Comparison of ENCODE assay signal across 8 cellular contexts in the genomic region with DNA sequence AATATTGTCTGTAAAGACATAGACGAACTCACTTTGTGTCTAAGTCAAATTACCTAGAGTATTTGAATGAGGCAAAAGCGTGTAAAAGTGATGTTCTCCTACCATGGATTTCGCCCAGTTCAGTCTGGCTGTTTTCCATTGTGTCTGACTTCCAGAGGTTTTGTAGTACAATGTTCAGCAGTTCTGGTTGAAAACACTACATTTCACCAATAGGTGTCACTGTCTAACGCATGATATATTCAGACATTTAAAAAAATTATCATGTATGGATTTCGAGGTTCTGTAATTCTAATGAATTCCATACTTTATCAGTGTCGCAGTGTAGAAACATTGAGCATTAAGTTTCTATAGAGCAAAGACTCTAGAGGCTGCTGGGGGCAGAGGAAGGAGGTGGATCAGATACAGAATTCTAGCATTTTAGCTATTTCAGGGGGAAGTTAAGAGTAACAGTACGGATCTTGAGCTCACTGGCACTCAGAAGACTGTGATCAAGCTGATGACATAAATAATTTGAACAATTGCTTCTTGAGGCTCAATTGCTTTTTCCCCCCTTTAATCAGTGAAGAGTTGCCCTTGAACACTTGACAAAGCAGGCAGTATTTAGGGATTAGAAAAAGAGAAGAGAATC.
DNase-seq lines count a peak whose midpoint lies in the region; ATAC-seq and TF ChIP-seq lines count a peak whose summit lies in the region.

No MANE protein-coding gene starts in this region.

- H3K4me1 ChIP-seq in liver (ENCODE audit: control insufficient read depth in 4 of 4, insufficient read depth in 4 of 4, low read length in 3 of 4), result peaks cover 0 to 2% (median 0%) of the 10 kb centered on the region in 4 donors

- no peak overlapping the region for H3K4me3 ChIP-seq in coronary artery
- H3K4me3 ChIP-seq in liver (ENCODE audit: low read depth in 1 of 3, low read length in 3 of 3), result no peak overlapping the region

- ATAC-seq in HG02981 (IDR thresholded peaks at IDR 0.05; ENCODE audit: unreplicated experiment), result peak; percentile 50
- ATAC-seq in GM19328 (IDR thresholded peaks at IDR 0.05; ENCODE audit: unreplicated experiment), result no peak

- peak; percentile 46 for TF ChIP-seq CTCF in GM10248 (IDR thresholded peaks at IDR 0.05; ENCODE audit: control extremely low read depth, extremely low read depth, low read depth, missing control alignments)
- TF ChIP-seq CTCF in coronary artery (IDR thresholded peaks at IDR 0.05), result peak; percentile 44
- TF ChIP-seq CTCF in liver (IDR thresholded peaks at IDR 0.05; ENCODE audit: low read depth, low read length, missing input control), result peak; percentile 61

- H3K9me3 ChIP-seq in liver (ENCODE audit: control insufficient read depth in 4 of 4, low read length in 3 of 4), result no peaks in the 10 kb centered on the region

- H3K27me3 ChIP-seq in liver (ENCODE audit: control insufficient read depth in 4 of 4, insufficient read depth in 4 of 4, low read length in 3 of 4), result no peaks in the 10 kb centered on the region

- POLR2A ChIA-PET in GM10248 (lab: Yijun Ruan, JAX), result no interaction called here

- TF ChIP-seq RAD21 in liver (IDR thresholded peaks at IDR 0.05), result peak; percentile 84 to 87

- CTCF ChIA-PET in GM10248 (lab: Yijun Ruan, JAX), result interaction anchor here (0.6 to 4.9 kb wide), 19 partner anchors 9 to 888 kb away, joined by 3 to 34 read pairs (median 4); no protein-coding TSS in a partner anchor

- H3K36me3 ChIP-seq in liver (ENCODE audit: control insufficient read depth in 4 of 4, insufficient read depth in 3 of 4, low read depth in 1 of 4, low read length in 3 of 4), result no peaks in the 10 kb centered on the region

- DNase-seq in GM10248 (ENCODE audit: extremely low spot score) (no peak), NCI-H526 (lab: John Stamatoyannopoulos, UW) (peak; percentile 40 to 59), coronary artery (ENCODE audit: low spot score) (no peak), NCI-H187 treated with DMSO at 0.1 percent for 48 hours (lab: John Stamatoyannopoulos, UW) (no peak), activated gamma-delta T cell (lab: John Stamatoyannopoulos, UW) (no peak)

- no peak overlapping the region for H3K9ac ChIP-seq in liver (ENCODE audit: low read depth in 1 of 2, low read length in 2 of 2)

- H3K27ac ChIP-seq in coronary artery (no peak overlapping the region), liver (ENCODE audit: low read depth in 1 of 2, low read length in 2 of 2) (no peak overlapping the region)

- 19% methylated on average over 7 of the region's 7 CpGs for WGBS in liver

TF ChIP-seq in liver, 16 proteins besides CTCF, POLR2A, EP300 and RAD21:
- TF ChIP-seq HNF4G (IDR thresholded peaks at IDR 0.05), result no peak
- TF ChIP-seq EGR1 (IDR thresholded peaks at IDR 0.05; ENCODE audit: low read depth in 2 of 2), result no peak
- TF ChIP-seq YY1 (IDR thresholded peaks at IDR 0.05), result peak; percentile 20
- no peak for TF ChIP-seq FOXA1 (IDR thresholded peaks at IDR 0.05)

Comparison
In these comparisons a context has a peak if more than half of its experiments do, and no peak if none do; other contexts are left out.
1. DNase-seq: peak in NCI-H526 (2 of 2); none in GM10248 (single experiment), coronary artery (single experiment), NCI-H187 treated with DMSO at 0.1 percent for 48 hours (single experiment) and activated gamma-delta T cell (single experiment).
2. Peak in every context shown above with its lines, with median percentiles within 50 percentile points of each other: CTCF ChIP-seq.